19 cellular contexts compared by ENCODE assay signal in genomic region chr7:12152196-12152918, GRCh38.
"Had no signal": no experiment of that assay in that cellular context is flagged by ENCODE, and none has a peak within 500 bp of the region (broad histone marks: within the 10 kb centered on the region; RNA-seq: fewer than 3 reads in every experiment).

No MANE protein-coding gene starts in this region.

- H3K4me1 Mint-ChIP-seq: immature natural killer cell; natural killer cell; stimulated activated naive B cell treated with anti-CD40 and anti-IgM and Interleukin-4, amounts not matched to agents 10 μg/mL and 1 μg/mL and 100 μg/mL, for 72 hours had no signal

- DNase-seq: activated CD8-positive, alpha-beta memory T cell treated with anti-CD3 and anti-CD28 coated beads for 24 hours; activated CD8-positive, alpha-beta memory T cell treated with anti-CD3 and anti-CD28 coated beads, Interleukin-2, amount 50 U/mL, for 48 hours; activated effector memory CD4-positive, alpha-beta T cell treated with anti-CD3 and anti-CD28 coated beads, Interleukin-2, amount 50 U/mL, for 16 hours; activated T-cell treated with anti-CD3 and anti-CD28 coated beads, Interleukin-2, amount 50 U/mL, for 72 hours; cerebellar nuclear complex; effector CD4-positive, alpha-beta T cell; heart right ventricle; immature natural killer cell; mesenchymal stem cell; natural killer cell; nucleus accumbens; posterior cingulate gyrus; retina; stimulated activated naive B cell treated with anti-CD40 and anti-IgM and Interleukin-4, amounts not matched to agents 10 μg/mL and 1 μg/mL and 100 μg/mL, for 72 hours; thyroid gland had no signal

- H3K27me3 ChIP-seq: ascending aorta, gastroesophageal sphincter, heart right ventricle, thyroid gland had no signal

- H3K36me3 ChIP-seq: ascending aorta, gastroesophageal sphincter, heart right ventricle, thyroid gland had no signal

- H3K27ac Mint-ChIP-seq: activated naive CD4-positive, alpha-beta T cell treated with anti-CD3 and anti-CD28 coated beads, Interleukin-2, amount 50 U/mL, for 24 hours; immature natural killer cell; natural killer cell; stimulated activated naive B cell treated with anti-CD40 and anti-IgM and Interleukin-4, amounts not matched to agents 10 μg/mL and 1 μg/mL and 100 μg/mL, for 72 hours had no signal

- H3K27me3 Mint-ChIP-seq: activated naive CD4-positive, alpha-beta T cell treated with anti-CD3 and anti-CD28 coated beads, Interleukin-2, amount 50 U/mL, for 24 hours had no signal

- H3K9me3 ChIP-seq: ascending aorta, gastroesophageal sphincter, heart right ventricle, thyroid gland had no signal

- H3K4me3 ChIP-seq: ascending aorta, gastroesophageal sphincter, heart right ventricle, thyroid gland had no signal

- H3K4me3 Mint-ChIP-seq: activated naive CD4-positive, alpha-beta T cell treated with anti-CD3 and anti-CD28 coated beads, Interleukin-2, amount 50 U/mL, for 24 hours; activated T-cell treated with anti-CD3 and anti-CD28 coated beads, Interleukin-2, amount 50 U/mL, for 72 hours; immature natural killer cell; natural killer cell; stimulated activated naive B cell treated with anti-CD40 and anti-IgM and Interleukin-4, amounts not matched to agents 10 μg/mL and 1 μg/mL and 100 μg/mL, for 72 hours had no signal

- H3K9me3 Mint-ChIP-seq: activated naive CD4-positive, alpha-beta T cell treated with anti-CD3 and anti-CD28 coated beads, Interleukin-2, amount 50 U/mL, for 24 hours; activated T-cell treated with anti-CD3 and anti-CD28 coated beads, Interleukin-2, amount 50 U/mL, for 72 hours; immature natural killer cell; natural killer cell; stimulated activated naive B cell treated with anti-CD40 and anti-IgM and Interleukin-4, amounts not matched to agents 10 μg/mL and 1 μg/mL and 100 μg/mL, for 72 hours had no signal

- H3K27ac ChIP-seq: ascending aorta, gastroesophageal sphincter, heart right ventricle, thyroid gland had no signal

- H3K4me1 ChIP-seq: ascending aorta, gastroesophageal sphincter, heart right ventricle, thyroid gland had no signal

- ATAC-seq: activated CD4-positive, CD25-positive, alpha-beta regulatory T cell treated with anti-CD3 and anti-CD28 coated beads, Interleukin-2, amount 50 U/mL, for 24 hours; activated T-cell treated with anti-CD3 and anti-CD28 coated beads, Interleukin-2, amount 50 U/mL, for 72 hours; gastroesophageal sphincter; heart right ventricle; natural killer cell; stimulated activated naive B cell treated with anti-CD40 and anti-IgM and Interleukin-4, amounts not matched to agents 10 μg/mL and 1 μg/mL and 100 μg/mL, for 72 hours had no signal

- H3K36me3 Mint-ChIP-seq: activated naive CD4-positive, alpha-beta T cell treated with anti-CD3 and anti-CD28 coated beads, Interleukin-2, amount 50 U/mL, for 24 hours; immature natural killer cell; natural killer cell; stimulated activated naive B cell treated with anti-CD40 and anti-IgM and Interleukin-4, amounts not matched to agents 10 μg/mL and 1 μg/mL and 100 μg/mL, for 72 hours had no signal
